In genomic region chr14:99769799-99770198, GRCh38 we compare ENCODE assay signal across 1 cellular context.
TF ChIP-seq lines count a peak whose summit lies in the region.

No MANE protein-coding gene starts in this region.

TF ChIP-seq in K562, 482 proteins besides CTCF, POLR2A, EP300 and RAD21 (continued from another document):
- TF ChIP-seq ZNF609 (CRISPR knock-in tag; IDR thresholded peaks at IDR 0.05; ENCODE audit: borderline replicate concordance) (no peak), NR2F6 (CRISPR knock-in tag; IDR thresholded peaks at IDR 0.05) (no peak), PRDM10 (IDR thresholded peaks at IDR 0.05; ENCODE audit: partially characterized antibody) (peak; percentile 58)
TF ChIP-seq in K562: peak in this region for 1.
